Comparison of ENCODE assay signal across 1 cellular context in the genomic region with DNA sequence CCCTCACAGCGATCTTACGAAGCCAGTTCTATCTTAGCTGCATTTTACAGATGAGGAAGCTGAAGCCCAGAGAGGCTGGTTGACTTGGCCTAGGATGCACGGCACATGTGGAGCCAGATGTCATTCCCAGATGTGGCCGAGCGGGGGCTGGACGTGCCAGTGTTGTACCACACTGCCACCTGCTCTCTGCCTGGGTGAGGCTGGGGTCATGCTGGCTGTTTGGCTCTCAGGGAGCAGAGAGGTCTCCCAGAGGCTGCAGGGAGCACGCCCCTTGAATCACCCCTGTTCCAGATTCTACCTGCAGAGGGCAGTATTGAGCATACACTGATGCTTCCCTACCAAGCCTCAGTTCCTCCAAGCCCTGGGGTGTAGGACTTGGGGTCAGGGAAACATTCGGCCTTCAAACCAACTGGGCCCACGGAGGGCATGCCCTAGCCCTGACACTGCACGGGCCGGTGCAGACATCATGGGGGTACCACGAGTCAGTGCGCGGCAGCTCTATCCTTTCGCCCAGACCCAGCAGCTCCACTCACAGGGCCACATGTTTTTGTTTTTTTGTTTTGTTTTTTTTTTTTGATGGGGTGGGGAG.
TF ChIP-seq lines count a peak whose summit lies in the region.

No MANE protein-coding gene starts in this region.

TF ChIP-seq in GM12878, 131 proteins besides CTCF, POLR2A, EP300 and RAD21 (continued from another document and continues in another):
- TF ChIP-seq BHLHE40 (IDR thresholded peaks at IDR 0.05; ENCODE audit: borderline replicate concordance in 1 of 2, low read depth in 2 of 2, low read length in 1 of 2) (peak in 1 of 2 experiments; percentile 10; a peak in 1 of 4 replicates), RELA (IDR thresholded peaks at IDR 0.05; ENCODE audit: borderline replicate concordance, partially characterized antibody) (no peak), STAT3 (IDR thresholded peaks at IDR 0.05; ENCODE audit: low read depth, low read length) (no peak), ZZZ3 (IDR thresholded peaks at IDR 0.05; ENCODE audit: control insufficient read depth, insufficient read length, low read depth) (no peak), NFYA (IDR thresholded peaks at IDR 0.05; ENCODE audit: borderline replicate concordance, low read depth, low read length) (no peak), ZNF24 (IDR thresholded peaks at IDR 0.05) (no peak), YBX1 (IDR thresholded peaks at IDR 0.05) (no peak), HDGF (IDR thresholded peaks at IDR 0.05) (0 out of 2 replicates have a peak, but pooled peaks have one; percentile 47), NRF1 (conservative IDR thresholded peaks at IDR 0.05; ENCODE audit: low read depth, low read length) (no peak), RUNX3 (IDR thresholded peaks at IDR 0.05; ENCODE audit: low read length) (no peak), CBFB (IDR thresholded peaks at IDR 0.05; ENCODE audit: low read depth) (no peak), USF1 (IDR thresholded peaks at IDR 0.05; ENCODE audit: borderline replicate concordance, extremely low read length, insufficient read depth, low read depth, low read length) (no peak), NR2C1 (IDR thresholded peaks at IDR 0.05) (no peak), KDM1A (IDR thresholded peaks at IDR 0.05; ENCODE audit: borderline replicate concordance) (no peak), RB1 (IDR thresholded peaks at IDR 0.05; ENCODE audit: borderline replicate concordance) (0 out of 2 replicates have a peak, but pooled peaks have one; percentile 38), TAF1 (IDR thresholded peaks at IDR 0.05; ENCODE audit: borderline replicate concordance, low read depth, low read length) (no peak), TCF3 (IDR thresholded peaks at IDR 0.05; ENCODE audit: borderline replicate concordance, insufficient read depth, low read depth, low read length) (no peak), MEF2A (IDR thresholded peaks at IDR 0.05; ENCODE audit: insufficient read depth, low read depth, low read length) (no peak), TCF12 (IDR thresholded peaks at IDR 0.05; ENCODE audit: low read depth, low read length) (no peak), ZBTB4 (CRISPR knock-in tag; IDR thresholded peaks at IDR 0.05) (no peak), WRNIP1 (IDR thresholded peaks at IDR 0.05; ENCODE audit: borderline replicate concordance, low read depth, low read length) (no peak), ZBTB33 (IDR thresholded peaks at IDR 0.05) (no peak), IRF3 (IDR thresholded peaks at IDR 0.05) (no peak), BMI1 (IDR thresholded peaks at IDR 0.05; ENCODE audit: borderline replicate concordance) (no peak), RBBP5 (conservative IDR thresholded peaks at IDR 0.05) (no peak), KLF5 (IDR thresholded peaks at IDR 0.05; ENCODE audit: partially characterized antibody) (no peak), CEBPZ (IDR thresholded peaks at IDR 0.05; ENCODE audit: low read depth, low read length) (no peak), TBL1XR1 (IDR thresholded peaks at IDR 0.05; ENCODE audit: low read depth, low read length) (no peak), BACH1 (IDR thresholded peaks at IDR 0.05; ENCODE audit: borderline replicate concordance) (no peak), NR2F1 (conservative IDR thresholded peaks at IDR 0.05) (0 out of 2 replicates have a peak, but pooled peaks have one; percentile 31), IRF4 (IDR thresholded peaks at IDR 0.05; ENCODE audit: low read depth, low read length) (no peak), SMAD5 (IDR thresholded peaks at IDR 0.05; ENCODE audit: low read depth) (no peak), NKRF (conservative IDR thresholded peaks at IDR 0.05) (no peak), IKZF1 (conservative IDR thresholded peaks at IDR 0.05) (0 out of 2 replicates have a peak, but pooled peaks have one; percentile 15)
- TF ChIP-seq, protein P1, sequence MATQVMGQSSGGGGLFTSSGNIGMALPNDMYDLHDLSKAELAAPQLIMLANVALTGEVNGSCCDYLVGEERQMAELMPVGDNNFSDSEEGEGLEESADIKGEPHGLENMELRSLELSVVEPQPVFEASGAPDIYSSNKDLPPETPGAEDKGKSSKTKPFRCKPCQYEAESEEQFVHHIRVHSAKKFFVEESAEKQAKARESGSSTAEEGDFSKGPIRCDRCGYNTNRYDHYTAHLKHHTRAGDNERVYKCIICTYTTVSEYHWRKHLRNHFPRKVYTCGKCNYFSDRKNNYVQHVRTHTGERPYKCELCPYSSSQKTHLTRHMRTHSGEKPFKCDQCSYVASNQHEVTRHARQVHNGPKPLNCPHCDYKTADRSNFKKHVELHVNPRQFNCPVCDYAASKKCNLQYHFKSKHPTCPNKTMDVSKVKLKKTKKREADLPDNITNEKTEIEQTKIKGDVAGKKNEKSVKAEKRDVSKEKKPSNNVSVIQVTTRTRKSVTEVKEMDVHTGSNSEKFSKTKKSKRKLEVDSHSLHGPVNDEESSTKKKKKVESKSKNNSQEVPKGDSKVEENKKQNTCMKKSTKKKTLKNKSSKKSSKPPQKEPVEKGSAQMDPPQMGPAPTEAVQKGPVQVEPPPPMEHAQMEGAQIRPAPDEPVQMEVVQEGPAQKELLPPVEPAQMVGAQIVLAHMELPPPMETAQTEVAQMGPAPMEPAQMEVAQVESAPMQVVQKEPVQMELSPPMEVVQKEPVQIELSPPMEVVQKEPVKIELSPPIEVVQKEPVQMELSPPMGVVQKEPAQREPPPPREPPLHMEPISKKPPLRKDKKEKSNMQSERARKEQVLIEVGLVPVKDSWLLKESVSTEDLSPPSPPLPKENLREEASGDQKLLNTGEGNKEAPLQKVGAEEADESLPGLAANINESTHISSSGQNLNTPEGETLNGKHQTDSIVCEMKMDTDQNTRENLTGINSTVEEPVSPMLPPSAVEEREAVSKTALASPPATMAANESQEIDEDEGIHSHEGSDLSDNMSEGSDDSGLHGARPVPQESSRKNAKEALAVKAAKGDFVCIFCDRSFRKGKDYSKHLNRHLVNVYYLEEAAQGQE (IDR thresholded peaks at IDR 0.05; ENCODE audit: low read depth, low read length), result no peak
- TF ChIP-seq, protein P2, sequence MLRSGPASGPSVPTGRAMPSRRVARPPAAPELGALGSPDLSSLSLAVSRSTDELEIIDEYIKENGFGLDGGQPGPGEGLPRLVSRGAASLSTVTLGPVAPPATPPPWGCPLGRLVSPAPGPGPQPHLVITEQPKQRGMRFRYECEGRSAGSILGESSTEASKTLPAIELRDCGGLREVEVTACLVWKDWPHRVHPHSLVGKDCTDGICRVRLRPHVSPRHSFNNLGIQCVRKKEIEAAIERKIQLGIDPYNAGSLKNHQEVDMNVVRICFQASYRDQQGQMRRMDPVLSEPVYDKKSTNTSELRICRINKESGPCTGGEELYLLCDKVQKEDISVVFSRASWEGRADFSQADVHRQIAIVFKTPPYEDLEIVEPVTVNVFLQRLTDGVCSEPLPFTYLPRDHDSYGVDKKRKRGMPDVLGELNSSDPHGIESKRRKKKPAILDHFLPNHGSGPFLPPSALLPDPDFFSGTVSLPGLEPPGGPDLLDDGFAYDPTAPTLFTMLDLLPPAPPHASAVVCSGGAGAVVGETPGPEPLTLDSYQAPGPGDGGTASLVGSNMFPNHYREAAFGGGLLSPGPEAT (IDR thresholded peaks at IDR 0.05; ENCODE audit: low read depth), result no peak
- TF ChIP-seq, protein P3, sequence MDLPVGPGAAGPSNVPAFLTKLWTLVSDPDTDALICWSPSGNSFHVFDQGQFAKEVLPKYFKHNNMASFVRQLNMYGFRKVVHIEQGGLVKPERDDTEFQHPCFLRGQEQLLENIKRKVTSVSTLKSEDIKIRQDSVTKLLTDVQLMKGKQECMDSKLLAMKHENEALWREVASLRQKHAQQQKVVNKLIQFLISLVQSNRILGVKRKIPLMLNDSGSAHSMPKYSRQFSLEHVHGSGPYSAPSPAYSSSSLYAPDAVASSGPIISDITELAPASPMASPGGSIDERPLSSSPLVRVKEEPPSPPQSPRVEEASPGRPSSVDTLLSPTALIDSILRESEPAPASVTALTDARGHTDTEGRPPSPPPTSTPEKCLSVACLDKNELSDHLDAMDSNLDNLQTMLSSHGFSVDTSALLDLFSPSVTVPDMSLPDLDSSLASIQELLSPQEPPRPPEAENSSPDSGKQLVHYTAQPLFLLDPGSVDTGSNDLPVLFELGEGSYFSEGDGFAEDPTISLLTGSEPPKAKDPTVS (IDR thresholded peaks at IDR 0.05; ENCODE audit: low read depth, low read length), result no peak
